9 cellular contexts compared by ENCODE assay signal in the genomic region with DNA sequence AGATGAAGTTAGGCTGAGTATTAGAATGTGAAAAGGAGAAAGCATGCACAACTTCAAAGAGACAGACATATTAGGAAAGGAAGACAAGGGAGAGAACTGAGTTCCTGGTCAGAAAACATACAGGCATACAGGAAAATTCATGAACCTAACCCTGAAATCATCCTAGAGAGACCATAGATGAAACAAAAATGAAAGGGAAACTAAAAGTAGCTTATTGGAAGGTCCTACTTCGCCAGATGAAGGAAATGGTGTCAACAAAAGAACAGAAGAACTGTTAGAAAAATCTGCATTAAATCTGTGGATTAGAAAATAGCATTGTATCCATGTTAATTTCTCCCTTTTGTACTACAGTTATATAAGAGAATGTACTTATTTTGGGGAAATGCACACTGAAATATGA.
DNase-seq lines count a peak whose midpoint lies in the region; ATAC-seq and TF ChIP-seq lines count a peak whose summit lies in the region.
"Had no signal": no experiment of that assay in that cellular context is flagged by ENCODE, and none has a peak within 500 bp of the region (broad histone marks: within the 10 kb centered on the region; RNA-seq: fewer than 3 reads in every experiment).

No MANE protein-coding gene starts in this region.

- no peaks in the 10 kb centered on the region for H3K79me1 ChIP-seq in neuronal stem cell (ENCODE audit: low read depth, low read length)

- H3K9me3 ChIP-seq in neuronal stem cell (replicated peaks in 1 of 2; ENCODE audit: control insufficient read depth in 2 of 2, insufficient read depth in 1 of 2, low read depth in 1 of 2, low read length in 2 of 2): no peaks in the 10 kb centered on the region

- no peaks in the 10 kb centered on the region for H3K27me3 Mint-ChIP-seq in activated CD4-positive, alpha-beta T cell treated with anti-CD3 and anti-CD28 coated beads, Interleukin-2, amount 10 ng/mL, durations not matched to agents 7 days and 5 days
- H3K27me3 Mint-ChIP-seq in HFFc6 (ENCODE audit: insufficient read depth): no peaks in the 10 kb centered on the region

- H2BK12ac ChIP-seq in neuronal stem cell (ENCODE audit: low read length): no peak overlapping the region

- H2BK5ac ChIP-seq in neuronal stem cell (ENCODE audit: low read length): no peak overlapping the region

- H3K23ac ChIP-seq in neuronal stem cell (ENCODE audit: low read depth, low read length, poor library complexity): no peak overlapping the region

- H3K9me3 Mint-ChIP-seq in activated CD4-positive, alpha-beta T cell treated with anti-CD3 and anti-CD28 coated beads, Interleukin-2, amount 10 ng/mL, durations not matched to agents 7 days and 5 days: no peaks in the 10 kb centered on the region
- H3K9me3 Mint-ChIP-seq in HFFc6: no peaks in the 10 kb centered on the region

- H3K36me3 Mint-ChIP-seq in activated CD4-positive, alpha-beta T cell treated with anti-CD3 and anti-CD28 coated beads, Interleukin-2, amount 10 ng/mL, durations not matched to agents 7 days and 5 days (ENCODE audit: low read depth): no peaks in the 10 kb centered on the region
- no peaks in the 10 kb centered on the region for H3K36me3 Mint-ChIP-seq in HFFc6 (ENCODE audit: low read depth)

- no peaks in the 10 kb centered on the region for H3K4me1 ChIP-seq in neuronal stem cell (ENCODE audit: control insufficient read depth in 2 of 2, insufficient read depth in 1 of 2, low read depth in 1 of 2, low read length in 2 of 2)

- H3K36me3 ChIP-seq in neuronal stem cell (replicated peaks in 1 of 2; ENCODE audit: control insufficient read depth in 2 of 2, insufficient read depth in 2 of 2, low read length in 2 of 2): no peaks in the 10 kb centered on the region

- H3K4ac ChIP-seq in neuronal stem cell (ENCODE audit: low read length): no peak overlapping the region

- no peak overlapping the region for H3K18ac ChIP-seq in neuronal stem cell (ENCODE audit: low read length)

- H4K91ac ChIP-seq in neuronal stem cell (ENCODE audit: low read depth, low read length, poor library complexity): no peak overlapping the region

- peak overlapping the region; percentile 49 for H2AFZ ChIP-seq in neuronal stem cell (ENCODE audit: low read length)

- no peak overlapping the region for H2BK15ac ChIP-seq in neuronal stem cell (ENCODE audit: low read length)

- H3K27me3 ChIP-seq in neuronal stem cell (ENCODE audit: control insufficient read depth in 3 of 3, insufficient read depth in 3 of 3, low read depth in 1 of 3, low read length in 3 of 3): no peaks in the 10 kb centered on the region

- H3K4me3 Mint-ChIP-seq in activated CD4-positive, alpha-beta T cell treated with anti-CD3 and anti-CD28 coated beads, Interleukin-2, amount 10 ng/mL, durations not matched to agents 7 days and 5 days: peak overlapping the region; percentile 44
- H3K4me3 Mint-ChIP-seq in HFFc6: peak overlapping the region; percentile 75

- ATAC-seq in GM19328 (IDR thresholded peaks at IDR 0.05; ENCODE audit: unreplicated experiment): no peak

- H3K9ac ChIP-seq in neuronal stem cell (ENCODE audit: low read depth, low read length, poor library complexity): no peak overlapping the region

- DNase-seq in activated CD4-positive, alpha-beta T cell treated with anti-CD3 and anti-CD28 coated beads, Interleukin-2, amount 10 ng/mL, durations not matched to agents 7 days and 5 days: no peak
- DNase-seq in activated CD4-positive, alpha-beta T cell treated with anti-CD3 and anti-CD28 coated beads, Interleukin-2, amount 50 U/mL, for 1 hour: no peak
- DNase-seq in HFFc6: no peak
- peak; percentile 19 for DNase-seq in RPMI7951 (ENCODE audit: low read depth)
- DNase-seq in neuronal stem cell (ENCODE audit: low spot score): no peak
- DNase-seq in DMS153 (lab: John Stamatoyannopoulos, UW): no peak
- DNase-seq in OCI-M2 (lab: John Stamatoyannopoulos, UW; ENCODE audit: unreplicated experiment): no peak
- DNase-seq: NCI-H187 had no signal

- no peak overlapping the region for H3K14ac ChIP-seq in neuronal stem cell (ENCODE audit: low read length)

- no peak overlapping the region for H3K4me2 ChIP-seq in neuronal stem cell (ENCODE audit: insufficient read depth, low read length, poor library complexity, severe bottlenecking)

- H3K4me3 ChIP-seq in neuronal stem cell (ENCODE audit: low read length in 2 of 2): no peak overlapping the region

- no peak overlapping the region for H4K8ac ChIP-seq in neuronal stem cell (ENCODE audit: low read depth, low read length)

- H3K27ac ChIP-seq in neuronal stem cell (replicated peaks; ENCODE audit: low read length): no peak overlapping the region

- H2AK5ac ChIP-seq in neuronal stem cell (ENCODE audit: low read depth, low read length): no peak overlapping the region

- peak overlapping the region; percentile 75 for H3K27ac Mint-ChIP-seq in activated CD4-positive, alpha-beta T cell treated with anti-CD3 and anti-CD28 coated beads, Interleukin-2, amount 10 ng/mL, durations not matched to agents 7 days and 5 days
- peak overlapping the region; percentile 20 for H3K27ac Mint-ChIP-seq in HFFc6

- peaks cover 11% of the 10 kb centered on the region for H3K4me1 Mint-ChIP-seq in activated CD4-positive, alpha-beta T cell treated with anti-CD3 and anti-CD28 coated beads, Interleukin-2, amount 10 ng/mL, durations not matched to agents 7 days and 5 days
- H3K4me1 Mint-ChIP-seq in HFFc6 (ENCODE audit: low read depth): peaks cover 19% of the 10 kb centered on the region

- POLR2A ChIA-PET in activated CD4-positive, alpha-beta T cell treated with anti-CD3 and anti-CD28 coated beads, Interleukin-2, amount 10 ng/mL, durations not matched to agents 7 days and 5 days (lab: Charles Lee): no interaction called here

- CTCF ChIA-PET in activated CD4-positive, alpha-beta T cell treated with anti-CD3 and anti-CD28 coated beads, Interleukin-2, amount 10 ng/mL, durations not matched to agents 7 days and 5 days (lab: Charles Lee): no interaction called here

- no peak overlapping the region for H2BK120ac ChIP-seq in neuronal stem cell (ENCODE audit: low read depth, low read length)

- WGBS in neuronal stem cell (ENCODE audit: extremely low coverage in 2 of 2, insufficient read length in 2 of 2, insufficient replicate concordance in 1 of 2), 2 donors: no CpG with 5 or more reads among the region's 1 CpG

- no peak for TF ChIP-seq CTCF in HFFc6 (IDR thresholded peaks at IDR 0.05)
